Comparison of ENCODE assay signal across 1 cellular context in genomic region chr12:104498211-104498801, GRCh38.
TF ChIP-seq lines count a peak whose summit lies in the region.

No MANE protein-coding gene starts in this region.

TF ChIP-seq in GM12878, 131 proteins besides CTCF, POLR2A, EP300 and RAD21 (continued from another document and continues in another):
- TF ChIP-seq CUX1 (IDR thresholded peaks at IDR 0.05; ENCODE audit: insufficient replicate concordance, low read depth, low read length): no peak
- peak; percentile 69; the same call in 1 of the 2 replicates for TF ChIP-seq FOXM1 (IDR thresholded peaks at IDR 0.05; ENCODE audit: low read depth, low read length)
- no peak for TF ChIP-seq REST (IDR thresholded peaks at IDR 0.05; ENCODE audit: low read depth, low read length)
- peak; percentile 54; the same call in 1 of the 2 replicates for TF ChIP-seq ATF2 (IDR thresholded peaks at IDR 0.05; ENCODE audit: low read length)
- TF ChIP-seq RBBP5 (conservative IDR thresholded peaks at IDR 0.05): no peak
- no peak for TF ChIP-seq CHD1 (IDR thresholded peaks at IDR 0.05; ENCODE audit: low read depth, low read length)
- no peak for TF ChIP-seq E2F8 (IDR thresholded peaks at IDR 0.05; ENCODE audit: low read depth, partially characterized antibody)
- peak; percentile 53; the same call in 1 of the 2 replicates for TF ChIP-seq NR2F1 (conservative IDR thresholded peaks at IDR 0.05)
- TF ChIP-seq SMAD5 (IDR thresholded peaks at IDR 0.05; ENCODE audit: low read depth): no peak
- TF ChIP-seq NR2C2 (IDR thresholded peaks at IDR 0.05; ENCODE audit: borderline replicate concordance, control insufficient read depth, insufficient read length, low read depth): no peak
- no peak for TF ChIP-seq RFX5 (IDR thresholded peaks at IDR 0.05; ENCODE audit: low read depth, low read length)
- no peak for TF ChIP-seq IRF3 (IDR thresholded peaks at IDR 0.05)
- TF ChIP-seq POU2F2 (IDR thresholded peaks at IDR 0.05; ENCODE audit: borderline replicate concordance, low read depth, low read length): no peak
- no peak for TF ChIP-seq SIN3A (IDR thresholded peaks at IDR 0.05; ENCODE audit: low read depth, low read length)
- TF ChIP-seq SMARCA5 (IDR thresholded peaks at IDR 0.05): 0 out of 2 replicates have a peak, but pooled peaks have one; percentile 1
- no peak; the same call in 1 of the 2 replicates for TF ChIP-seq BRCA1 (IDR thresholded peaks at IDR 0.05; ENCODE audit: low read depth, low read length)
- no peak for TF ChIP-seq RB1 (IDR thresholded peaks at IDR 0.05; ENCODE audit: borderline replicate concordance)
- no peak for TF ChIP-seq KDM1A (IDR thresholded peaks at IDR 0.05; ENCODE audit: borderline replicate concordance)
- peak; percentile 89 for TF ChIP-seq RELB (IDR thresholded peaks at IDR 0.05; ENCODE audit: low read depth)
- no peak for TF ChIP-seq ZNF24 (IDR thresholded peaks at IDR 0.05)
- no peak for TF ChIP-seq ZNF592 (IDR thresholded peaks at IDR 0.05)
- TF ChIP-seq EED (IDR thresholded peaks at IDR 0.05; ENCODE audit: low read depth): peak; percentile 89
- TF ChIP-seq SMC3 (IDR thresholded peaks at IDR 0.05; ENCODE audit: borderline replicate concordance, low read length): peak; percentile 15; the same call in 1 of the 2 replicates
- TF ChIP-seq HCFC1 (IDR thresholded peaks at IDR 0.05; ENCODE audit: low read length): no peak
- peak; percentile 32 for TF ChIP-seq RELA (IDR thresholded peaks at IDR 0.05; ENCODE audit: borderline replicate concordance, partially characterized antibody)
- TF ChIP-seq IKZF2 (IDR thresholded peaks at IDR 0.05): peak; percentile 92
- no peak for TF ChIP-seq GABPA (IDR thresholded peaks at IDR 0.05; ENCODE audit: low read depth)
- TF ChIP-seq NKRF (conservative IDR thresholded peaks at IDR 0.05): no peak
- TF ChIP-seq TCF7 (IDR thresholded peaks at IDR 0.05; ENCODE audit: borderline replicate concordance): peak; percentile 91; the same call in 1 of the 2 replicates
- no peak for TF ChIP-seq GATAD2B (conservative IDR thresholded peaks at IDR 0.05; ENCODE audit: low read depth)
- peak; percentile 37; the same call in 1 of the 2 replicates for TF ChIP-seq SPI1 (IDR thresholded peaks at IDR 0.05; ENCODE audit: borderline replicate concordance, insufficient read depth, low read depth, low read length)
- TF ChIP-seq PAX5 (IDR thresholded peaks at IDR 0.05; ENCODE audit: borderline replicate concordance, low read depth, low read length): no peak
- TF ChIP-seq TCF3 (IDR thresholded peaks at IDR 0.05; ENCODE audit: borderline replicate concordance, insufficient read depth, low read depth, low read length): no peak
